In genomic region chrX:83469551-83469950, GRCh38 we compare ENCODE assay signal across 8 cellular contexts. TPM values are rescaled to one million over a fixed set of nuclear protein-coding genes. Genes with fewer than 3 reads are reported as not detected.
A peak's percentile ranks its signal among the peaks of the same experiment; 100 is the strongest.
DNase-seq lines count a peak whose midpoint lies in the region; ATAC-seq and TF ChIP-seq lines count a peak whose summit lies in the region.

No MANE protein-coding gene starts in this region.

- H3K4me3 ChIP-seq in colonic mucosa = no peak overlapping the region

- no peak overlapping the region for H3K27ac ChIP-seq in colonic mucosa

- intact Hi-C loops in colonic mucosa (cut with DNase I) = no loop called here

- no peak for ATAC-seq in activated T-helper 17 cell treated with anti-CD3 and anti-CD28 coated beads, Interleukin-2, amount 50 U/mL, for 72 hours (replicated peaks)

- no peak overlapping the region for H3K4me3 Mint-ChIP-seq in HFFc6
- H3K4me3 Mint-ChIP-seq in activated T-helper 17 cell treated with anti-CD3 and anti-CD28 coated beads, Interleukin-2, amount 50 U/mL, for 72 hours = no peak overlapping the region

- no peaks in the 10 kb centered on the region for H3K36me3 ChIP-seq in colonic mucosa

- H3K4me1 ChIP-seq in colonic mucosa = no peaks in the 10 kb centered on the region

- DNase-seq in stimulated activated CD4-positive, alpha-beta T cell treated with anti-CD3 and anti-CD28 coated beads, Interleukin-15, amount 100 ng/mL, for 24 hours = peak; percentile 5
- DNase-seq in stimulated activated CD4-positive, alpha-beta T cell treated with anti-CD3 and anti-CD28 coated beads, Interleukin-4, amount 100 ng/mL, for 24 hours = no peak
- DNase-seq in HFFc6 = no peak
- DNase-seq in NCI-H1105 (lab: John Stamatoyannopoulos, UW) = peak; percentile 15
- peak; percentile 20 for DNase-seq in colonic mucosa
- DNase-seq in stimulated activated CD8-positive, alpha-beta memory T cell treated with anti-CD3 and anti-CD28 coated beads, Interleukin-4, amount 100 ng/mL, for 48 hours = peak; percentile 23
- DNase-seq in NCI-H446 (lab: John Stamatoyannopoulos, UW) = no peak

- H3K27me3 Mint-ChIP-seq in HFFc6 (ENCODE audit: insufficient read depth) = peaks cover 1% of the 10 kb centered on the region; the same call in 1 of the 2 replicates
- H3K27me3 Mint-ChIP-seq in activated T-helper 17 cell treated with anti-CD3 and anti-CD28 coated beads, Interleukin-2, amount 50 U/mL, for 72 hours = no peaks in the 10 kb centered on the region

- H3K9me3 ChIP-seq in colonic mucosa = no peaks in the 10 kb centered on the region

- H3K27ac Mint-ChIP-seq in HFFc6 = no peak overlapping the region
- no peak overlapping the region for H3K27ac Mint-ChIP-seq in activated T-helper 17 cell treated with anti-CD3 and anti-CD28 coated beads, Interleukin-2, amount 50 U/mL, for 72 hours

- peak; percentile 44; the same call in 1 of the 2 replicates for TF ChIP-seq CTCF in HFFc6 (IDR thresholded peaks at IDR 0.05)
- TF ChIP-seq CTCF in colonic mucosa (IDR thresholded peaks at IDR 0.05) = peak; percentile 41

- H3K9ac ChIP-seq in colonic mucosa (ENCODE audit: low read depth in 2 of 2, low read length in 2 of 2) = no peak overlapping the region

- H3K9me3 Mint-ChIP-seq in HFFc6 = peaks cover 4% of the 10 kb centered on the region; the same call in 1 of the 2 replicates
- H3K9me3 Mint-ChIP-seq in activated T-helper 17 cell treated with anti-CD3 and anti-CD28 coated beads, Interleukin-2, amount 50 U/mL, for 72 hours = no peaks in the 10 kb centered on the region

- H3K4me1 Mint-ChIP-seq in HFFc6 (ENCODE audit: low read depth) = no peaks in the 10 kb centered on the region
- no peaks in the 10 kb centered on the region for H3K4me1 Mint-ChIP-seq in activated T-helper 17 cell treated with anti-CD3 and anti-CD28 coated beads, Interleukin-2, amount 50 U/mL, for 72 hours

- no peaks in the 10 kb centered on the region for H3K36me3 Mint-ChIP-seq in HFFc6 (ENCODE audit: low read depth)
- H3K36me3 Mint-ChIP-seq in activated T-helper 17 cell treated with anti-CD3 and anti-CD28 coated beads, Interleukin-2, amount 50 U/mL, for 72 hours (ENCODE audit: low read depth) = no peaks in the 10 kb centered on the region

- H3K27me3 ChIP-seq in colonic mucosa = no peaks in the 10 kb centered on the region

RNA-seq across cellular contexts. Expression of gene POU3F4, which starts 38.5 kb away (rescaled TPM):
- not detected for total RNA-seq in HFFc6 (2021; fragmentation: NEBNext Ultra II Directional; extraction: Animal tissue kit (Norgen Biotek cat#: 25700))
- total RNA-seq in colonic mucosa = not detected
- total RNA-seq in activated T-helper 17 cell treated with anti-CD3 and anti-CD28 coated beads, Interleukin-2, amount 50 U/mL, for 72 hours = not detected

Comparison
In these comparisons a context has a peak if more than half of its experiments do, and no peak if none do; other contexts are left out.
1. DNase-seq: peak in stimulated activated CD4-positive, alpha-beta T cell treated with anti-CD3 and anti-CD28 coated beads, Interleukin-15, amount 100 ng/mL, for 24 hours (single experiment), NCI-H1105 (single experiment), colonic mucosa (single experiment) and stimulated activated CD8-positive, alpha-beta memory T cell treated with anti-CD3 and anti-CD28 coated beads, Interleukin-4, amount 100 ng/mL, for 48 hours (single experiment); none in stimulated activated CD4-positive, alpha-beta T cell treated with anti-CD3 and anti-CD28 coated beads, Interleukin-4, amount 100 ng/mL, for 24 hours (single experiment), HFFc6 (single experiment) and NCI-H446 (0 of 2).